ENCODE assay signal across 8 cellular contexts in genomic region chr22:18023509-18024275, GRCh38. TPM values are rescaled to one million over a fixed set of nuclear protein-coding genes. Genes with fewer than 3 reads are reported as not detected.
DNase-seq lines count a peak whose midpoint lies in the region; ATAC-seq and TF ChIP-seq lines count a peak whose summit lies in the region.

No MANE protein-coding gene starts in this region.

- peaks cover 53% of the 10 kb centered on the region for H3K4me1 ChIP-seq in OCI-LY7 (ENCODE audit: insufficient read depth, low read length, poor library complexity, severe bottlenecking)
- no peaks in the 10 kb centered on the region for H3K4me1 ChIP-seq in cardiac muscle cell (ENCODE audit: low read depth)

- BruUV-seq in OCI-LY7 (replicated peaks; lab: Mats Ljungman, UMichigan) = no TSS peak

- intact Hi-C loops in OCI-LY7 (cut with micrococcal nuclease; ENCODE audit: unreplicated experiment) = loop anchor here (1.0 to 2.0 kb wide), 4 partner anchors 22 to 193 kb away; partner anchors contain the start of gene PEX26

- H3K27ac ChIP-seq in OCI-LY7 (ENCODE audit: low read depth, low read length, poor library complexity, severe bottlenecking) (peak overlapping the region; percentile 57), cardiac muscle cell (no peak overlapping the region)

- ATAC-seq in HG02678 (IDR thresholded peaks at IDR 0.05; ENCODE audit: unreplicated experiment) (peak; percentile 18), GM18858 (IDR thresholded peaks at IDR 0.05; ENCODE audit: unreplicated experiment) (no peak), HG02973 (IDR thresholded peaks at IDR 0.05; ENCODE audit: unreplicated experiment) (no peak)

- peaks cover 18% of the 10 kb centered on the region; the same call in 1 of the 2 replicates for H3K79me2 ChIP-seq in OCI-LY7 (ENCODE audit: insufficient read depth, low read depth, low read length)

- peaks cover 12% of the 10 kb centered on the region; the same call in 1 of the 2 replicates for H3K36me3 ChIP-seq in OCI-LY7 (ENCODE audit: insufficient read depth, low read length)
- H3K36me3 ChIP-seq in cardiac muscle cell = no peaks in the 10 kb centered on the region

- H4K20me1 ChIP-seq in OCI-LY7 (ENCODE audit: insufficient read depth, low read length) = no peaks in the 10 kb centered on the region

- POLR2A ChIA-PET in OCI-LY7 (lab: Charles Lee) = interaction anchor here (0.6 to 2.0 kb wide), 12 partner anchors 9 to 393 kb away, joined by 3 to 10 read pairs (median 4); no protein-coding TSS in a partner anchor

- H3K9me3 ChIP-seq in OCI-LY7 (ENCODE audit: low read length) (no peaks in the 10 kb centered on the region), cardiac muscle cell (ENCODE audit: low read depth) (no peaks in the 10 kb centered on the region)

- peak overlapping the region; percentile 68 for H3K4me2 ChIP-seq in OCI-LY7 (ENCODE audit: low read length)

- peak overlapping the region; percentile 64; the same call in 1 of the 2 replicates for H2AFZ ChIP-seq in OCI-LY7 (ENCODE audit: low read length)

- H3K9me2 ChIP-seq in OCI-LY7 (ENCODE audit: insufficient read depth, low read length) = no peaks in the 10 kb centered on the region

- no peak for TF ChIP-seq CTCF in OCI-LY7 (conservative IDR thresholded peaks at IDR 0.05; ENCODE audit: low read length)
- peak; percentile 4 for TF ChIP-seq CTCF in cardiac muscle cell (IDR thresholded peaks at IDR 0.05; ENCODE audit: low read depth, low read length)

- CTCF ChIA-PET in OCI-LY7 (lab: Charles Lee; ENCODE audit: unreplicated experiment) = interaction anchor here (0.6 to 1.3 kb wide), 3 partner anchors 13 to 53 kb away, joined by 3 to 4 read pairs (median 3); no protein-coding TSS in a partner anchor

- H3K4me3 ChIP-seq in OCI-LY7 (ENCODE audit: low read depth, low read length, poor library complexity, severe bottlenecking) (peak overlapping the region; percentile 68), cardiac muscle cell (peak overlapping the region; percentile 74)

- DNase-seq in COLO668 (lab: John Stamatoyannopoulos, UW; ENCODE audit: unreplicated experiment) = peak; percentile 85
- DNase-seq in OCI-LY7 (ENCODE audit: low spot score) = peak; percentile 67
- peak; percentile 73 for DNase-seq in amniotic epithelial cell (ENCODE audit: low read depth)
- DNase-seq in cardiac muscle cell (ENCODE audit: low read depth in 1 of 2, low spot score in 1 of 2) = peak; percentile 86 to 87
- peak in 54 of 56 donors; percentile 9 to 86 (median 64) for DNase-seq in nucleus accumbens (lab: John Stamatoyannopoulos, UW)

- peaks cover 42% of the 10 kb centered on the region for H3K27me3 ChIP-seq in cardiac muscle cell

RNA-seq across cellular contexts. Expression of gene MICAL3, which starts 0.7 kb away (rescaled TPM):
- total RNA-seq in OCI-LY7 (2014; rRNA removed; shearing (Covaris generic)) = 80.9 and 93.2 TPM in 2 replicates
- total RNA-seq in OCI-LY7 (2022) (175 and 210 TPM in 2 replicates), cardiac muscle cell (48.7 and 76.9 TPM in 2 replicates)
- 26.6 and 27.3 TPM in 2 replicates for polyA plus RNA-seq in cardiac muscle cell

RNA-seq across cellular contexts. Expression of gene PEX26, which starts 54.1 kb away (rescaled TPM):
- 17.6 and 22.4 TPM in 2 replicates for total RNA-seq in OCI-LY7 (2014; rRNA removed; shearing (Covaris generic))
- 37.8 and 43.5 TPM in 2 replicates for total RNA-seq in OCI-LY7 (2022)
- 35.6 and 45.5 TPM in 2 replicates for total RNA-seq in cardiac muscle cell
- 5.4 and 6.8 TPM in 2 replicates for polyA plus RNA-seq in cardiac muscle cell
